In genomic region chr1:110106013-110106941, GRCh38 we compare ENCODE assay signal across 1 cellular context.
A peak's percentile ranks its signal among the peaks of the same experiment; 100 is the strongest.
TF ChIP-seq lines count a peak whose summit lies in the region.

No MANE protein-coding gene starts in this region.

TF ChIP-seq in SK-N-SH, 30 proteins besides CTCF, POLR2A, EP300 and RAD21 (continued from another document):
- TF ChIP-seq IRF3 (IDR thresholded peaks at IDR 0.05; ENCODE audit: low read depth, low read length) (no peak), CHD2 (IDR thresholded peaks at IDR 0.05; ENCODE audit: low read length, partially characterized antibody) (peak; percentile 63), FOXJ3 (CRISPR knock-in tag; IDR thresholded peaks at IDR 0.05) (peak; percentile 30; the same call in 1 of the 2 replicates), RCOR1 (IDR thresholded peaks at IDR 0.05; ENCODE audit: low read length) (peak; percentile 47; the same call in 1 of the 2 replicates), GATA2 (CRISPR knock-in tag; IDR thresholded peaks at IDR 0.05) (no peak)
